Comparison of ENCODE assay signal across 8 cellular contexts in genomic region chr11:65856689-65857499, GRCh38. TPM values are rescaled to one million over a fixed set of nuclear protein-coding genes. Genes with fewer than 3 reads are reported as not detected.
A peak's percentile ranks its signal among the peaks of the same experiment; 100 is the strongest.
DNase-seq lines count a peak whose midpoint lies in the region; ATAC-seq and TF ChIP-seq lines count a peak whose summit lies in the region.

No MANE protein-coding gene starts in this region.

- H3K36me3 ChIP-seq in OCI-LY7 (ENCODE audit: insufficient read depth, low read length) = peaks cover 61% of the 10 kb centered on the region
- peaks cover 27 to 61% (median 31%) of the 10 kb centered on the region in 3 experiments for H3K36me3 ChIP-seq in naive thymus-derived CD4-positive, alpha-beta T cell (ENCODE audit: control insufficient read depth in 2 of 3, insufficient read depth in 3 of 3, low read length in 3 of 3)

- H3K79me2 ChIP-seq in OCI-LY7 (ENCODE audit: insufficient read depth, low read depth, low read length) = peaks cover 47% of the 10 kb centered on the region

- H3K9me3 ChIP-seq in OCI-LY7 (ENCODE audit: low read length) = 0 out of 2 replicates have a peak, but pooled peaks cover 1% of the 10 kb centered on the region
- no peaks in the 10 kb centered on the region for H3K9me3 ChIP-seq in naive thymus-derived CD4-positive, alpha-beta T cell (ENCODE audit: control insufficient read depth in 2 of 3, low read length in 3 of 3)

- ATAC-seq in HG03097 (IDR thresholded peaks at IDR 0.05; ENCODE audit: low FRiP score, unreplicated experiment) = peak; percentile 20
- peak; percentile 21 for ATAC-seq in naive thymus-derived CD4-positive, alpha-beta T cell
- peak; percentile 14 for ATAC-seq in stimulated activated effector memory CD8-positive, alpha-beta T cell treated with anti-CD3 and anti-CD28 coated beads, Interleukin-12 subunit alpha, Interleukin-12 subunit beta, amount 100 ng/mL, for 72 hours

- peak overlapping the region; percentile 99 for H3K4me3 ChIP-seq in OCI-LY7 (ENCODE audit: low read depth, low read length, poor library complexity, severe bottlenecking)
- peak overlapping the region; percentile 98 for H3K4me3 ChIP-seq in naive thymus-derived CD4-positive, alpha-beta T cell (ENCODE audit: low read length)

- H4K20me1 ChIP-seq in OCI-LY7 (ENCODE audit: insufficient read depth, low read length) = peaks cover 20% of the 10 kb centered on the region

- POLR2A ChIA-PET in OCI-LY7 (lab: Charles Lee) = no interaction called here
- POLR2A ChIA-PET in naive thymus-derived CD4-positive, alpha-beta T cell (lab: Charles Lee) = interaction anchor here (0.6 to 12.9 kb wide), 10 partner anchors 8 to 359 kb away, joined by 3 to 316 read pairs (median 11); partner anchors contain the start of genes C11orf68, CCDC85B, CTSW and FIBP

- no peak for TF ChIP-seq CTCF in OCI-LY7 (conservative IDR thresholded peaks at IDR 0.05; ENCODE audit: low read length)

- H3K27me3 Mint-ChIP-seq in naive thymus-derived CD4-positive, alpha-beta T cell = no peaks in the 10 kb centered on the region

- H3K4me1 ChIP-seq in OCI-LY7 (ENCODE audit: insufficient read depth, low read length, poor library complexity, severe bottlenecking) = peaks cover 27% of the 10 kb centered on the region
- H3K4me1 ChIP-seq in naive thymus-derived CD4-positive, alpha-beta T cell (ENCODE audit: control insufficient read depth in 2 of 2, insufficient read depth in 2 of 2, low read length in 2 of 2) = peaks cover 35 to 42% of the 10 kb centered on the region in 2 donors

- no peaks in the 10 kb centered on the region for H3K27me3 ChIP-seq in naive thymus-derived CD4-positive, alpha-beta T cell (ENCODE audit: control insufficient read depth in 2 of 2, insufficient read depth in 2 of 2, low read length in 2 of 2)

- H3K9me3 Mint-ChIP-seq in naive thymus-derived CD4-positive, alpha-beta T cell = peaks cover 0 to 11% (median 0%) of the 10 kb centered on the region in 11 donors
- H3K9me3 Mint-ChIP-seq in stimulated activated effector memory CD8-positive, alpha-beta T cell treated with anti-CD3 and anti-CD28 coated beads, Interleukin-12 subunit alpha, Interleukin-12 subunit beta, amount 100 ng/mL, for 72 hours = no peaks in the 10 kb centered on the region

- peak overlapping the region; percentile 94 for H3K4me2 ChIP-seq in OCI-LY7 (ENCODE audit: low read length)

- intact Hi-C loops in OCI-LY7 (cut with micrococcal nuclease; ENCODE audit: unreplicated experiment) = loop anchor here (5.0 kb wide), 1 partner anchor 410 kb away; the partner anchor contains the start of gene RAB1B
- intact Hi-C loops in naive thymus-derived CD4-positive, alpha-beta T cell (cut with micrococcal nuclease) = loop anchor here (5.0 to 10.0 kb wide), 2 partner anchors 312 to 1540 kb away; partner anchors contain the start of genes PRDX5 (in 1 of the 2) and TRMT112 (in 1 of the 2)

- H3K9me2 ChIP-seq in OCI-LY7 (ENCODE audit: insufficient read depth, low read length) = no peaks in the 10 kb centered on the region

- H2AFZ ChIP-seq in OCI-LY7 (ENCODE audit: low read length) = no peak overlapping the region

- peaks cover 10 to 49% (median 32%) of the 10 kb centered on the region in 5 donors for H3K36me3 Mint-ChIP-seq in naive thymus-derived CD4-positive, alpha-beta T cell
- H3K36me3 Mint-ChIP-seq in stimulated activated effector memory CD8-positive, alpha-beta T cell treated with anti-CD3 and anti-CD28 coated beads, Interleukin-12 subunit alpha, Interleukin-12 subunit beta, amount 100 ng/mL, for 72 hours = peaks cover 98% of the 10 kb centered on the region

- CTCF ChIA-PET in OCI-LY7 (lab: Charles Lee; ENCODE audit: unreplicated experiment) = no interaction called here
- CTCF ChIA-PET in naive thymus-derived CD4-positive, alpha-beta T cell (lab: Charles Lee) = interaction anchor here (0.9 to 8.3 kb wide), 2 partner anchors 31 to 100 kb away, joined by 3 to 159 read pairs; partner anchors contain the start of genes CCDC85B and FIBP

- peak overlapping the region; percentile 87 to 100 (median 93) for H3K4me3 Mint-ChIP-seq in naive thymus-derived CD4-positive, alpha-beta T cell
- H3K4me3 Mint-ChIP-seq in stimulated activated effector memory CD8-positive, alpha-beta T cell treated with anti-CD3 and anti-CD28 coated beads, Interleukin-12 subunit alpha, Interleukin-12 subunit beta, amount 100 ng/mL, for 72 hours = peak overlapping the region; percentile 97

- peaks cover 43 to 70% (median 57%) of the 10 kb centered on the region in 7 donors for H3K4me1 Mint-ChIP-seq in naive thymus-derived CD4-positive, alpha-beta T cell
- H3K4me1 Mint-ChIP-seq in stimulated activated effector memory CD8-positive, alpha-beta T cell treated with anti-CD3 and anti-CD28 coated beads, Interleukin-12 subunit alpha, Interleukin-12 subunit beta, amount 100 ng/mL, for 72 hours = peaks cover 66% of the 10 kb centered on the region

- DNase-seq in NCI-H524 (lab: John Stamatoyannopoulos, UW) = peak; percentile 52
- no peak for DNase-seq in NCI-H524 treated with DMSO at 0.1 percent for 48 hours (lab: John Stamatoyannopoulos, UW)
- peak; percentile 80 for DNase-seq in OCI-LY7 (ENCODE audit: low spot score)
- DNase-seq in activated T-helper 1 cell treated with Interleukin-2 at 50 U/mL for 16 hours (ENCODE audit: low read depth) = peak; percentile 81
- DNase-seq in fibroblast of gingiva (ENCODE audit: low read depth) = peak; percentile 67
- peak; percentile 64 to 85 (median 83) for DNase-seq in naive thymus-derived CD4-positive, alpha-beta T cell
- DNase-seq in stimulated activated effector memory CD8-positive, alpha-beta T cell treated with anti-CD3 and anti-CD28 coated beads, Interleukin-12 subunit alpha, Interleukin-12 subunit beta, amount 100 ng/mL, for 72 hours (ENCODE audit: low spot score in 2 of 2) = peak; percentile 75 to 92

- no TSS peak for BruUV-seq in OCI-LY7 (replicated peaks; lab: Mats Ljungman, UMichigan)

- peak overlapping the region; percentile 93 for H3K27ac ChIP-seq in OCI-LY7 (ENCODE audit: low read depth, low read length, poor library complexity, severe bottlenecking)
- H3K27ac ChIP-seq in naive thymus-derived CD4-positive, alpha-beta T cell (ENCODE audit: low read depth, low read length) = peak overlapping the region; percentile 74

- peak overlapping the region; percentile 72 to 97 (median 92) for H3K27ac Mint-ChIP-seq in naive thymus-derived CD4-positive, alpha-beta T cell
- H3K27ac Mint-ChIP-seq in stimulated activated effector memory CD8-positive, alpha-beta T cell treated with anti-CD3 and anti-CD28 coated beads, Interleukin-12 subunit alpha, Interleukin-12 subunit beta, amount 100 ng/mL, for 72 hours = peak overlapping the region; percentile 97

RNA-seq across cellular contexts. Expression of gene CFL1, which starts 1.1 kb away (rescaled TPM):
- 1,019 and 1,146 TPM in 2 replicates for total RNA-seq in OCI-LY7 (2014; rRNA removed; shearing (Covaris generic))
- 1,064 and 1,119 TPM in 2 replicates for total RNA-seq in OCI-LY7 (2022)
- 1,000 to 10,000 TPM in 1 of 5 experiments, 100 to 1,000 TPM in 4; 403 to 1,550 (median 533) TPM for total RNA-seq in naive thymus-derived CD4-positive, alpha-beta T cell
- 1,000 to 10,000 TPM; 2,039 to 2,314 TPM for polyA plus RNA-seq in naive thymus-derived CD4-positive, alpha-beta T cell

RNA-seq across cellular contexts. Expression of gene MUS81, which starts 3.3 kb away (rescaled TPM):
- 110 and 130 TPM in 2 replicates for total RNA-seq in OCI-LY7 (2014; rRNA removed; shearing (Covaris generic))
- 94.2 and 102 TPM in 2 replicates for total RNA-seq in OCI-LY7 (2022)
- 100 to 1,000 TPM in 2 of 5 experiments, 10 to 100 TPM in 3; 51.8 to 117 (median 97.7) TPM for total RNA-seq in naive thymus-derived CD4-positive, alpha-beta T cell
- 10 to 100 TPM; 18.3 to 33.0 TPM for polyA plus RNA-seq in naive thymus-derived CD4-positive, alpha-beta T cell

RNA-seq across cellular contexts. Expression of gene EFEMP2, which starts 15.7 kb away (rescaled TPM):
- total RNA-seq in OCI-LY7 (2014; rRNA removed; shearing (Covaris generic)) = 6.1 and 7.2 TPM in 2 replicates
- total RNA-seq in OCI-LY7 (2022) = 7.6 and 8.9 TPM in 2 replicates
- total RNA-seq in naive thymus-derived CD4-positive, alpha-beta T cell = 10 to 100 TPM in 3 of 5 experiments, 1 to 10 TPM in 2; 5.9 to 16.0 (median 12.7) TPM
- under 1 TPM; 0.40 to 0.60 TPM for polyA plus RNA-seq in naive thymus-derived CD4-positive, alpha-beta T cell

RNA-seq across cellular contexts. Expression of gene CTSW, which starts 22.7 kb away (rescaled TPM):
- total RNA-seq in OCI-LY7 (2014; rRNA removed; shearing (Covaris generic)) = not detected in 2 replicates
- not detected in 2 replicates for total RNA-seq in OCI-LY7 (2022)
- 100 to 1,000 TPM in 1 of 5 experiments, 10 to 100 TPM in 4; 24.9 to 148 (median 29.3) TPM for total RNA-seq in naive thymus-derived CD4-positive, alpha-beta T cell
- 10 to 100 TPM; 31.7 to 58.7 TPM for polyA plus RNA-seq in naive thymus-derived CD4-positive, alpha-beta T cell

RNA-seq across cellular contexts. Expression of gene SNX32, which starts 23.1 kb away (rescaled TPM):
- not detected in 2 replicates for total RNA-seq in OCI-LY7 (2014; rRNA removed; shearing (Covaris generic))
- total RNA-seq in OCI-LY7 (2022) = not detected in 2 replicates
- 1 to 10 TPM in 3 of 5 experiments, under 1 TPM in 2; 0.81 to 2.0 (median 1.1) TPM for total RNA-seq in naive thymus-derived CD4-positive, alpha-beta T cell
- polyA plus RNA-seq in naive thymus-derived CD4-positive, alpha-beta T cell = under 1 TPM; 0.38 to 0.60 TPM
